In the genomic region with DNA sequence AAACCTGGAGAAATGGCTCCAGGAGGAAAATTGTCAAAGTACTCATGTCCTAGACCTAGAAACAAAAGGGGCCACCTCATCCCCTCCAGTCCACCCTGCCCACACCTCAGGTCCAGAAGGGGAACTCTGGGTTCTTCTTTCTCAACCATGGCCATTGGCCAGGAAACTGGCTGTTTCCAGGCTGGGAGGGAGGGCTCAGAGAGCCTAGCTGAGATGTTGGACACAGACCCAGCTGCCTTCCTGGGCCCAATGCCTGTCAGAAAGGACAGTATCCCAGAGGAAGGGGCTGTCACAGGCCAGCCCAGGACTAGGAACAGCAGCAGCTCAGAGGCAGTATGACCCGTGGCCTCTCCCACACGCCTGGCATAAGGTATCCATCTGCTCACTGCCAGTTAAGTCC, we compare ENCODE assay signal across 30 cellular contexts. TPM values are rescaled to one million over a fixed set of nuclear protein-coding genes. Genes with fewer than 3 reads are reported as not detected.
A peak's percentile ranks its signal among the peaks of the same experiment; 100 is the strongest.
DNase-seq lines count a peak whose midpoint lies in the region; ATAC-seq and TF ChIP-seq lines count a peak whose summit lies in the region.
"Had no signal": no experiment of that assay in that cellular context is flagged by ENCODE, and none has a peak within 500 bp of the region (broad histone marks: within the 10 kb centered on the region; RNA-seq: fewer than 3 reads in every experiment).

No MANE protein-coding gene starts in this region.

- H2AFZ ChIP-seq in osteoblast (ENCODE audit: low read length): no peak overlapping the region
- H2AFZ ChIP-seq: parathyroid adenoma had no signal

- no peak overlapping the region for H3K27ac Mint-ChIP-seq in activated naive CD4-positive, alpha-beta T cell treated with anti-CD3 and anti-CD28 coated beads, Interleukin-2, amount 10 ng/mL, durations not matched to agents 7 days and 5 days
- H3K27ac Mint-ChIP-seq: activated CD4-positive, alpha-beta memory T cell treated with anti-CD3 and anti-CD28 coated beads for 36 hours; activated naive CD8-positive, alpha-beta T cell treated with anti-CD3 and anti-CD28 coated beads, Interleukin-2, amount 10 ng/mL, durations not matched to agents 7 days and 5 days; nephron progenitor cell; stimulated activated naive CD8-positive, alpha-beta T cell treated with anti-CD3 and anti-CD28 coated beads, Interleukin-15, amount 100 ng/mL, for 72 hours had no signal

- DNase-seq in Right ventricle myocardium superior (peak; percentile 47), left ventricle myocardium inferior (no peak), head of caudate nucleus (peak in 35 of 42 donors; percentile 28 to 81 (median 62)), nucleus accumbens (lab: John Stamatoyannopoulos, UW) (peak in 30 of 56 donors; percentile 23 to 65 (median 39)), 8988T (no peak), osteoblast (ENCODE audit: insufficient read length, low spot score, missing footprints) (no peak), KG1 (lab: John Stamatoyannopoulos, UW) (no peak)
- DNase-seq in activated naive CD4-positive, alpha-beta T cell treated with anti-CD3 and anti-CD28 coated beads, Interleukin-2, amount 10 ng/mL, durations not matched to agents 7 days and 5 days: no peak
- DNase-seq: activated CD4-positive, alpha-beta memory T cell treated with anti-CD3 and anti-CD28 coated beads for 36 hours; activated CD8-positive, alpha-beta memory T cell treated with anti-CD3 and anti-CD28 coated beads, Interleukin-2, amount 50 U/mL, for 48 hours; activated effector memory CD4-positive, alpha-beta T cell treated with Interleukin-2 at 50 U/mL for 16 hours; activated naive CD8-positive, alpha-beta T cell treated with anti-CD3 and anti-CD28 coated beads, Interleukin-2, amount 10 ng/mL, durations not matched to agents 7 days and 5 days; Calu3; cerebellar nuclear complex; effector CD4-positive, alpha-beta T cell; H7; Karpas-422; NCI-H1092; NCI-H2029; NCI-H226; nephron progenitor cell; stimulated activated naive CD8-positive, alpha-beta T cell treated with anti-CD3 and anti-CD28 coated beads, Interleukin-15, amount 100 ng/mL, for 72 hours; trophoblast cell had no signal

- H3K27me3 ChIP-seq in left ventricle myocardium inferior (ENCODE audit: low read depth): no peaks in the 10 kb centered on the region
- H3K27me3 ChIP-seq in osteoblast (ENCODE audit: insufficient read depth, low read length): no peaks in the 10 kb centered on the region
- H3K27me3 ChIP-seq: right lobe of liver had no signal

- no peaks in the 10 kb centered on the region for H4K20me1 ChIP-seq in osteoblast (ENCODE audit: insufficient read depth, low read length)

- H3K36me3 ChIP-seq in left ventricle myocardium inferior (no peaks in the 10 kb centered on the region), osteoblast (ENCODE audit: insufficient read depth, low read length) (no peaks in the 10 kb centered on the region)
- H3K36me3 ChIP-seq: heart left ventricle, right lobe of liver had no signal

- peaks cover 37% of the 10 kb centered on the region for H3K27me3 Mint-ChIP-seq in activated naive CD4-positive, alpha-beta T cell treated with anti-CD3 and anti-CD28 coated beads, Interleukin-2, amount 10 ng/mL, durations not matched to agents 7 days and 5 days

- H3K9me3 Mint-ChIP-seq in activated naive CD4-positive, alpha-beta T cell treated with anti-CD3 and anti-CD28 coated beads, Interleukin-2, amount 10 ng/mL, durations not matched to agents 7 days and 5 days: no peaks in the 10 kb centered on the region
- H3K9me3 Mint-ChIP-seq: activated CD4-positive, alpha-beta memory T cell treated with anti-CD3 and anti-CD28 coated beads for 36 hours; activated naive CD8-positive, alpha-beta T cell treated with anti-CD3 and anti-CD28 coated beads, Interleukin-2, amount 10 ng/mL, durations not matched to agents 7 days and 5 days; nephron progenitor cell; stimulated activated naive CD8-positive, alpha-beta T cell treated with anti-CD3 and anti-CD28 coated beads, Interleukin-15, amount 100 ng/mL, for 72 hours had no signal

- no peak overlapping the region for H3K4me3 Mint-ChIP-seq in activated naive CD4-positive, alpha-beta T cell treated with anti-CD3 and anti-CD28 coated beads, Interleukin-2, amount 10 ng/mL, durations not matched to agents 7 days and 5 days
- H3K4me3 Mint-ChIP-seq: activated CD4-positive, alpha-beta memory T cell treated with anti-CD3 and anti-CD28 coated beads for 36 hours; activated naive CD8-positive, alpha-beta T cell treated with anti-CD3 and anti-CD28 coated beads, Interleukin-2, amount 10 ng/mL, durations not matched to agents 7 days and 5 days; nephron progenitor cell; stimulated activated naive CD8-positive, alpha-beta T cell treated with anti-CD3 and anti-CD28 coated beads, Interleukin-15, amount 100 ng/mL, for 72 hours had no signal

- H3K27ac ChIP-seq in left ventricle myocardium inferior (replicated peaks): no peak overlapping the region
- H3K27ac ChIP-seq in osteoblast (ENCODE audit: low read depth, low read length): no peak overlapping the region
- H3K27ac ChIP-seq: epithelial cell of prostate, parathyroid adenoma, right lobe of liver had no signal

- H3K36me3 Mint-ChIP-seq in activated naive CD4-positive, alpha-beta T cell treated with anti-CD3 and anti-CD28 coated beads, Interleukin-2, amount 10 ng/mL, durations not matched to agents 7 days and 5 days: no peaks in the 10 kb centered on the region
- H3K36me3 Mint-ChIP-seq: activated CD4-positive, alpha-beta memory T cell treated with anti-CD3 and anti-CD28 coated beads for 36 hours; activated naive CD8-positive, alpha-beta T cell treated with anti-CD3 and anti-CD28 coated beads, Interleukin-2, amount 10 ng/mL, durations not matched to agents 7 days and 5 days had no signal

- peaks cover 4% of the 10 kb centered on the region for H3K9me3 ChIP-seq in left ventricle myocardium inferior (replicated peaks)
- H3K9me3 ChIP-seq in osteoblast (ENCODE audit: low read depth, low read length): no peaks in the 10 kb centered on the region
- H3K9me3 ChIP-seq: right lobe of liver had no signal

- no peak overlapping the region for H3K4me3 ChIP-seq in left ventricle myocardium inferior
- no peak overlapping the region for H3K4me3 ChIP-seq in osteoblast (ENCODE audit: insufficient read depth, low read length)
- H3K4me3 ChIP-seq: GM12878, heart left ventricle, right lobe of liver had no signal

- H3K4me1 ChIP-seq in left ventricle myocardium inferior (peaks cover 43% of the 10 kb centered on the region), osteoblast (ENCODE audit: insufficient read depth, low read length) (no peaks in the 10 kb centered on the region)
- H3K4me1 ChIP-seq: parathyroid adenoma had no signal

- CTCF ChIA-PET in activated naive CD4-positive, alpha-beta T cell treated with anti-CD3 and anti-CD28 coated beads, Interleukin-2, amount 10 ng/mL, durations not matched to agents 7 days and 5 days (lab: Charles Lee): interaction anchor here (0.9 kb wide), 1 partner anchor 22 kb away, joined by 3 read pairs; no protein-coding TSS in a partner anchor

- no peaks in the 10 kb centered on the region for H3K79me2 ChIP-seq in osteoblast (ENCODE audit: insufficient read depth, low read length)
- H3K79me2 ChIP-seq: parathyroid adenoma had no signal

- TF ChIP-seq CTCF in left ventricle myocardium inferior (IDR thresholded peaks at IDR 0.05; ENCODE audit: borderline replicate concordance): no peak
- no peak for TF ChIP-seq CTCF in osteoblast (IDR thresholded peaks at IDR 0.05; ENCODE audit: extremely low read depth, low read depth, low read length)

- no peak overlapping the region for H3K4me2 ChIP-seq in osteoblast (ENCODE audit: insufficient read depth, low read length)

- intact Hi-C loops in Right ventricle myocardium superior (cut with DNase I): no loop called here
- intact Hi-C loops in left ventricle myocardium inferior (cut with micrococcal nuclease): no loop called here
- intact Hi-C loops in head of caudate nucleus (cut with DNase I): no loop called here

- ATAC-seq in Right ventricle myocardium superior (ENCODE audit: poor library complexity): peak; percentile 30
- ATAC-seq: GM12878; stimulated activated naive CD8-positive, alpha-beta T cell treated with anti-CD3 and anti-CD28 coated beads, Interleukin-15, amount 100 ng/mL, for 72 hours had no signal

- no peaks in the 10 kb centered on the region for H3K4me1 Mint-ChIP-seq in activated naive CD4-positive, alpha-beta T cell treated with anti-CD3 and anti-CD28 coated beads, Interleukin-2, amount 10 ng/mL, durations not matched to agents 7 days and 5 days
- H3K4me1 Mint-ChIP-seq: activated naive CD8-positive, alpha-beta T cell treated with anti-CD3 and anti-CD28 coated beads, Interleukin-2, amount 10 ng/mL, durations not matched to agents 7 days and 5 days; nephron progenitor cell; stimulated activated naive CD8-positive, alpha-beta T cell treated with anti-CD3 and anti-CD28 coated beads, Interleukin-15, amount 100 ng/mL, for 72 hours had no signal

RNA-seq across cellular contexts. Expression of a gene that starts 9.6 kb away (rescaled TPM):
- total RNA-seq in Right ventricle myocardium superior: 1.1 TPM
- total RNA-seq in left ventricle myocardium inferior: 1.6 TPM
- under 0.01 TPM in 1 of 2 replicates, not detected in the other for total RNA-seq in osteoblast
- total RNA-seq: A673; activated CD4-positive, alpha-beta memory T cell treated with anti-CD3 and anti-CD28 coated beads for 36 hours; activated naive CD8-positive, alpha-beta T cell treated with anti-CD3 and anti-CD28 coated beads, Interleukin-2, amount 10 ng/mL, durations not matched to agents 7 days and 5 days; Calu3; Daoy had no signal

Comparison
In these comparisons a context has a peak if more than half of its experiments do, and no peak if none do; other contexts are left out.
1. DNase-seq: peak in Right ventricle myocardium superior (single experiment), head of caudate nucleus (35 of 42) and nucleus accumbens (30 of 56); none in left ventricle myocardium inferior (single experiment), 8988T (single experiment), osteoblast (single experiment), KG1 (single experiment) and activated naive CD4-positive, alpha-beta T cell treated with anti-CD3 and anti-CD28 coated beads, Interleukin-2, amount 10 ng/mL, durations not matched to agents 7 days and 5 days (single experiment).